ENCODE assay signal across 8 cellular contexts in the genomic region with DNA sequence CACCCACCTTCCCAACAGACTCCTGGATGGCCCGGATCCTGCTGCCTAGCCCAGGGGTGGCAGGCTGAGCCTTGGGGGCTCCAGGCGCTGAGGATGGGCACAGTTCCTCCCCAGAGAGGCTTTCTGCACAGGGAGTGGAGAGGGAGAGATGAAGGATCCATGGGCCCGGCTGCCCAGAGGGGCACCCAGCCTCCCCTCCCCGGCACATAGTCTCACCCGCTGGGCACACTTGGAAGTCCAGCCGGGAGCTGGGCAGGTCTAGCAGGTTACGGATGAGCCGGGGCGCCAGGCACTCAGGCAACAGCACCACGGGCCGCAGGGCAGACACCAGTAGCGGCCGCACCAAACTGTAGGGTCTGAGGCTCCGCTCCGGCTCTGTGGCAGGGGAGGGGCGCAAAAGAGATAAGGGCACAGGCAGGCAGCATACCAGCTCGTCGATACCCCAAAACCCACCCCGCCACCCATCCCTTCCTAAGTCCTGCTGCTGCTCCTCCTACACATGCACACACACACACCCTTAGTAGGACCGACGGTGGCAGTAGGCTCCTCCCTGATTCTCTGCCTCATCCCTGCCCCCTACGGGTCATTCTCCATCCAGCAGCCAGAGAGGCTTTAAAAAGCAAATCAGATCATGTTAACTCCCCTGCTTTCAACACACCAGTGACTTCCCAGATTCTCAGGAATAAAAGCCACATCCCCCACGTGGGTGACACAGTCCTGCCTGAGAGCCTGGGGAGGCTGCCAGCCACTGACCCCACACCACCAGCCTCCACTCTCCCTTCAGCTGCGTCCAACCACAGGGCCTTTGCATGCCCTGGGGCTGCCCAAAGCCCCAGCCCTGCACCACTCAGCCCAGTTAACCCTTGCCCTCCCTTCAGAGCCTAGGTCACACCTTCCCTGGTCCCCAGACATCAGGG. TPM values are rescaled to one million over a fixed set of nuclear protein-coding genes. Genes with fewer than 3 reads are reported as not detected.
A peak's percentile ranks its signal among the peaks of the same experiment; 100 is the strongest.
DNase-seq lines count a peak whose midpoint lies in the region; ATAC-seq lines count a peak whose summit lies in the region.

No MANE protein-coding gene starts in this region.

- H3K9me3 ChIP-seq in MG63: peaks cover 2% of the 10 kb centered on the region; the same call in 1 of the 2 replicates

- ATAC-seq in HG02884 (IDR thresholded peaks at IDR 0.05; ENCODE audit: unreplicated experiment): no peak
- ATAC-seq in GM18498 (IDR thresholded peaks at IDR 0.05; ENCODE audit: unreplicated experiment): no peak

- H3K27me3 ChIP-seq in MG63: no peaks in the 10 kb centered on the region

- H3K4me3 ChIP-seq in MG63: no peak overlapping the region

- DNase-seq in G401 (ENCODE audit: low spot score) (peak; percentile 17), MG63 (peak; percentile 30), fibroblast of gingiva (ENCODE audit: low read depth) (peak; percentile 78), DMS153 (lab: John Stamatoyannopoulos, UW) (no peak)
- DNase-seq in activated CD4-positive, alpha-beta T cell treated with anti-CD3 and anti-CD28 coated beads, Interleukin-2, amount 50 U/mL, for 48 hours: peak; percentile 61 to 75
- peak; percentile 39 to 51 (median 45) for DNase-seq in stimulated activated CD4-positive, alpha-beta T cell treated with anti-CD3 and anti-CD28 coated beads, Interleukin-12 subunit alpha, Interleukin-12 subunit beta, amount 100 ng/mL, for 48 hours (ENCODE audit: low read depth in 2 of 3, low spot score in 1 of 3)

- H3K36me3 ChIP-seq in MG63: peaks cover 14% of the 10 kb centered on the region

- in situ Hi-C loops in G401 (cut with HindIII; ENCODE audit: low sequenced_read_pairs): no loop called here

RNA-seq across cellular contexts. Expression of gene MFNG, which starts 6.5 kb away (rescaled TPM):
- total RNA-seq in G401 (2014; rRNA removed; shearing (Covaris generic)): 3.3 and 10.6 TPM in 2 replicates
- 0.27 and 0.66 TPM in 2 replicates for total RNA-seq in MG63 (2014; rRNA removed; shearing (Covaris generic); ENCODE audit: low replicate concordance)

RNA-seq across cellular contexts. Expression of gene CARD10, which starts 26.5 kb away (rescaled TPM):
- 18.3 and 26.0 TPM in 2 replicates for total RNA-seq in G401 (2014; rRNA removed; shearing (Covaris generic))
- total RNA-seq in MG63 (2014; rRNA removed; shearing (Covaris generic); ENCODE audit: low replicate concordance): 17.1 and 18.9 TPM in 2 replicates
